2 cellular contexts compared by ENCODE assay signal in genomic region chr4:105609819-105610218, GRCh38. TPM values are rescaled to one million over a fixed set of nuclear protein-coding genes. Genes with fewer than 3 reads are reported as not detected.
"Had no signal": no experiment of that assay in that cellular context is flagged by ENCODE, and none has a peak within 500 bp of the region (broad histone marks: within the 10 kb centered on the region; RNA-seq: fewer than 3 reads in every experiment).

No MANE protein-coding gene starts in this region.

RNA-seq across cellular contexts. Expression of gene ARHGEF38, which starts 57.4 kb away (rescaled TPM):
- total RNA-seq: LHCN-M2, MCF 10A had no signal
